ENCODE assay signal across 21 cellular contexts in genomic region chr6:15411766-15412165, GRCh38.
DNase-seq lines count a peak whose midpoint lies in the region; ATAC-seq and TF ChIP-seq lines count a peak whose summit lies in the region.
"Had no signal": no experiment of that assay in that cellular context is flagged by ENCODE, and none has a peak within 500 bp of the region (broad histone marks: within the 10 kb centered on the region; RNA-seq: fewer than 3 reads in every experiment).

No MANE protein-coding gene starts in this region.

- H3K27me3 ChIP-seq in BLaER1 = no peaks in the 10 kb centered on the region
- no peaks in the 10 kb centered on the region for H3K27me3 ChIP-seq in CD4-positive, CD25-positive, alpha-beta regulatory T cell (ENCODE audit: control insufficient read depth, insufficient read depth, low read length)
- H3K27me3 ChIP-seq in lower lobe of right lung (ENCODE audit: low read depth) = no peaks in the 10 kb centered on the region
- H3K27me3 ChIP-seq: brain microvascular endothelial cell, gastroesophageal sphincter had no signal

- TF ChIP-seq CTCF in activated CD8-positive, alpha-beta T cell treated with anti-CD3 and anti-CD28 coated beads for 36 hours (IDR thresholded peaks at IDR 0.05) = no peak
- TF ChIP-seq CTCF in lower lobe of right lung (IDR thresholded peaks at IDR 0.05) = no peak

- H3K36me3 ChIP-seq in BLaER1 (peaks cover 50% of the 10 kb centered on the region), lower lobe of right lung (no peaks in the 10 kb centered on the region)
- H3K36me3 ChIP-seq in CD4-positive, CD25-positive, alpha-beta regulatory T cell (ENCODE audit: control insufficient read depth, insufficient read depth, low read length) = no peaks in the 10 kb centered on the region
- H3K36me3 ChIP-seq: brain microvascular endothelial cell, gastroesophageal sphincter had no signal

- DNase-seq in CD4-positive, CD25-positive, alpha-beta regulatory T cell = no peak
- no peak for DNase-seq in activated CD8-positive, alpha-beta T cell treated with anti-CD3 and anti-CD28 coated beads for 36 hours
- DNase-seq in islet precursor cell (peak; percentile 18), lower lobe of right lung (no peak), NOMO-1 treated with DMSO at 0.1 percent for 48 hours (lab: John Stamatoyannopoulos, UW; ENCODE audit: unreplicated experiment) (no peak)
- DNase-seq: activated CD8-positive, alpha-beta memory T cell treated with anti-CD3 and anti-CD28 coated beads for 24 hours; activated gamma-delta T cell treated with Interleukin-2 at 50 U/mL for 16 hours; brain microvascular endothelial cell; cortex of kidney; GDM1; left ventricle myocardium inferior; mucosa of descending colon; NCI-H1105; NCI-H526 treated with DMSO at 0.1 percent for 48 hours; PC-9; stimulated activated CD4-positive, alpha-beta T cell treated with anti-CD3 and anti-CD28 coated beads, Interleukin-4, amount 100 ng/mL, for 24 hours had no signal

- peak overlapping the region in 1 of 4 donors; percentile 49 for H3K4me3 Mint-ChIP-seq in CD4-positive, CD25-positive, alpha-beta regulatory T cell
- no peak overlapping the region for H3K4me3 Mint-ChIP-seq in activated CD8-positive, alpha-beta T cell treated with anti-CD3 and anti-CD28 coated beads for 36 hours

- no peaks in the 10 kb centered on the region for H3K27me3 Mint-ChIP-seq in CD4-positive, CD25-positive, alpha-beta regulatory T cell
- no peaks in the 10 kb centered on the region for H3K27me3 Mint-ChIP-seq in activated CD8-positive, alpha-beta T cell treated with anti-CD3 and anti-CD28 coated beads for 36 hours

- POLR2A ChIA-PET in activated CD8-positive, alpha-beta T cell treated with anti-CD3 and anti-CD28 coated beads for 36 hours (lab: Charles Lee) = interaction anchor here (0.5 to 0.9 kb wide), 2 partner anchors 21 to 87 kb away, joined by 3 read pairs; no protein-coding TSS in a partner anchor

- H4K20me1 ChIP-seq in BLaER1 = peaks cover 44% of the 10 kb centered on the region

- CTCF ChIA-PET in activated CD8-positive, alpha-beta T cell treated with anti-CD3 and anti-CD28 coated beads for 36 hours (lab: Charles Lee) = interaction anchor here (2.3 to 2.9 kb wide), 2 partner anchors 10 to 21 kb away, joined by 15 to 17 read pairs; no protein-coding TSS in a partner anchor

- 0 out of 2 replicates have a peak overlapping the region, but pooled peaks have one; percentile 59 for H3K9ac ChIP-seq in BLaER1
- H3K9ac ChIP-seq: KMS-11 had no signal

- peaks cover 22 to 58% (median 38%) of the 10 kb centered on the region in 4 donors for H3K4me1 Mint-ChIP-seq in CD4-positive, CD25-positive, alpha-beta regulatory T cell
- peaks cover 70% of the 10 kb centered on the region for H3K4me1 Mint-ChIP-seq in activated CD8-positive, alpha-beta T cell treated with anti-CD3 and anti-CD28 coated beads for 36 hours (ENCODE audit: low read depth)

- H3K9me3 ChIP-seq in BLaER1 (peaks cover 45% of the 10 kb centered on the region), lower lobe of right lung (no peaks in the 10 kb centered on the region)
- H3K9me3 ChIP-seq in CD4-positive, CD25-positive, alpha-beta regulatory T cell (ENCODE audit: control insufficient read depth in 2 of 2, low read length in 2 of 2) = no peaks in the 10 kb centered on the region
- H3K9me3 ChIP-seq: gastroesophageal sphincter, left ventricle myocardium inferior, mucosa of descending colon had no signal

- no peak for ATAC-seq in CD4-positive, CD25-positive, alpha-beta regulatory T cell (ENCODE audit: low read depth in 2 of 2)
- ATAC-seq in activated CD8-positive, alpha-beta T cell treated with anti-CD3 and anti-CD28 coated beads for 36 hours = no peak
- ATAC-seq in GM18517 (IDR thresholded peaks at IDR 0.05; ENCODE audit: unreplicated experiment) (no peak), lower lobe of right lung (no peak)
- ATAC-seq: gastroesophageal sphincter, mucosa of descending colon had no signal

- H3K9me3 Mint-ChIP-seq in CD4-positive, CD25-positive, alpha-beta regulatory T cell = peaks cover 0 to 2% (median 1%) of the 10 kb centered on the region in 7 donors
- peaks cover 2% of the 10 kb centered on the region for H3K9me3 Mint-ChIP-seq in activated CD8-positive, alpha-beta T cell treated with anti-CD3 and anti-CD28 coated beads for 36 hours

- H3K36me3 Mint-ChIP-seq in CD4-positive, CD25-positive, alpha-beta regulatory T cell = peaks cover 35% of the 10 kb centered on the region
- H3K36me3 Mint-ChIP-seq in activated CD8-positive, alpha-beta T cell treated with anti-CD3 and anti-CD28 coated beads for 36 hours (ENCODE audit: low read depth) = peaks cover 39% of the 10 kb centered on the region

- H3K27ac ChIP-seq in BLaER1 (peak overlapping the region; percentile 76), lower lobe of right lung (no peak overlapping the region)
- no peak overlapping the region for H3K27ac ChIP-seq in CD4-positive, CD25-positive, alpha-beta regulatory T cell (ENCODE audit: insufficient read depth, low read length, poor library complexity, severe bottlenecking)
- H3K27ac ChIP-seq: brain microvascular endothelial cell, gastroesophageal sphincter, KMS-11, left ventricle myocardium inferior, PC-9, skin epidermis had no signal

- intact Hi-C loops in activated CD8-positive, alpha-beta T cell treated with anti-CD3 and anti-CD28 coated beads for 36 hours (cut with micrococcal nuclease) = no loop called here
- intact Hi-C loops in lower lobe of right lung (cut with DNase I) = no loop called here

- H3K4me1 ChIP-seq in BLaER1 = peaks cover 60% of the 10 kb centered on the region
- peaks cover 18% of the 10 kb centered on the region for H3K4me1 ChIP-seq in CD4-positive, CD25-positive, alpha-beta regulatory T cell (ENCODE audit: control insufficient read depth, insufficient read depth, low read length, poor library complexity, severe bottlenecking)
- peaks cover 23% of the 10 kb centered on the region for H3K4me1 ChIP-seq in lower lobe of right lung

- H3K4me3 ChIP-seq in BLaER1 = no peak overlapping the region; the same call in 1 of the 2 replicates
- no peak overlapping the region for H3K4me3 ChIP-seq in CD4-positive, CD25-positive, alpha-beta regulatory T cell (ENCODE audit: low read depth, low read length)
- H3K4me3 ChIP-seq in lower lobe of right lung = no peak overlapping the region
- H3K4me3 ChIP-seq: gastroesophageal sphincter, left ventricle myocardium inferior, mucosa of descending colon, PC-9, skin epidermis had no signal

- H3K27ac Mint-ChIP-seq in CD4-positive, CD25-positive, alpha-beta regulatory T cell = peak overlapping the region in 2 of 3 donors; percentile 16 to 72
- H3K27ac Mint-ChIP-seq in activated CD8-positive, alpha-beta T cell treated with anti-CD3 and anti-CD28 coated beads for 36 hours = peak overlapping the region; percentile 86

- peak overlapping the region; percentile 80 for H3K4me2 ChIP-seq in BLaER1
- H3K4me2 ChIP-seq: KMS-11, PC-9 had no signal
